Comparison of ENCODE assay signal across 8 cellular contexts in the genomic region with DNA sequence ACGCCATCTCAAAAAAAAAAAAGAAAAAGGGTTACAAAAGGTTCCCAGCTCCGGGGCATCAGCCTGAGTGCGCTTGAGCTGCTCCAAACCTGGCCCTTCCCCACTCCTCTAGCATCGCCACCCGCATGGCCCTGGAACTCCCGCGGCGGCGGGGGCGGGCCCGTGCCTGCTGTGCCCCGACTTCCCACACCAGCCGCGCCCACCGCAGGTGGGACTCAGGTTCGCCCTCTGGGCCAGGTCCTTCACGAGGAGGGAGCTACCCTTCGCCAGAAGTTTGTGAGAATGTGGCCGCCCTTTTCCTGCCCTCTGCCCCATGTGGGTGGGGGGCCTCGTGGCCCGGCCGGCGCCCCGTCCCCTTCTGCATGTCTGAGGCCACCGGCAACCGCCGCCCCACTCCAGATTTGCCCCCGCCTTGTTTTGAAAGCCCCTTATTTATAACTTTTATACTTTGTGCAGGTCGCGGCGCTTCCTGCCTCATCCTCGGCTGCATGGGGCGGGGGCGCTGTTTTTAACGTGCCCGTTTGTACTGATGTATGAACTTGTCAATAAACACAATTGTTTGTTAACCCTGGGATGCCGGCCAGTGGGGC. TPM values are rescaled to one million over a fixed set of nuclear protein-coding genes. Genes with fewer than 3 reads are reported as not detected.
DNase-seq lines count a peak whose midpoint lies in the region; ATAC-seq and TF ChIP-seq lines count a peak whose summit lies in the region.

No MANE protein-coding gene starts in this region.

- intact Hi-C loops in CD14-positive monocyte (cut with micrococcal nuclease) (loop anchor here in 1 of 2 donors (10.0 kb wide), 1 partner anchor 77 kb away; no protein-coding TSS in a partner anchor), activated B cell treated with CpG ODN at 0.5 μM for 24 hours (cut with micrococcal nuclease) (no loop called here)

- H3K36me3 Mint-ChIP-seq in CD14-positive monocyte (peaks cover 49 to 57% of the 10 kb centered on the region in 2 donors), activated B cell treated with CpG ODN at 0.5 μM for 24 hours (ENCODE audit: low read depth) (peaks cover 26% of the 10 kb centered on the region)

- no peak for DNase-seq in CD14-positive monocyte (ENCODE audit: low spot score)
- DNase-seq in activated B cell treated with CpG ODN at 0.5 μM for 24 hours = peak; percentile 32
- no peak for DNase-seq in omental fat pad (ENCODE audit: low spot score)
- DNase-seq in Ammon's horn (ENCODE audit: low spot score) = no peak

- POLR2A ChIA-PET in activated B cell treated with CpG ODN at 0.5 μM for 24 hours (lab: Charles Lee) = interaction anchor here (0.8 to 0.9 kb wide), 2 partner anchors 77 to 108 kb away, joined by 3 read pairs; no protein-coding TSS in a partner anchor

- no peaks in the 10 kb centered on the region for H3K9me3 Mint-ChIP-seq in CD14-positive monocyte
- no peaks in the 10 kb centered on the region for H3K9me3 Mint-ChIP-seq in activated B cell treated with CpG ODN at 0.5 μM for 24 hours

- CTCF ChIA-PET in activated B cell treated with CpG ODN at 0.5 μM for 24 hours (lab: Charles Lee) = interaction anchor here (0.7 to 1.5 kb wide), 4 partner anchors 14 to 77 kb away, joined by 3 to 6 read pairs (median 3); a partner anchor contains a TSS

- H3K27me3 Mint-ChIP-seq in CD14-positive monocyte (ENCODE audit: low read depth in 3 of 3) (peaks cover 7 to 17% (median 9%) of the 10 kb centered on the region in 3 donors), activated B cell treated with CpG ODN at 0.5 μM for 24 hours (no peaks in the 10 kb centered on the region)

- H3K4me1 Mint-ChIP-seq in CD14-positive monocyte (peaks cover 22% of the 10 kb centered on the region), activated B cell treated with CpG ODN at 0.5 μM for 24 hours (peaks cover 13% of the 10 kb centered on the region)

- TF ChIP-seq CTCF in CD14-positive monocyte (IDR thresholded peaks at IDR 0.05) = no peak
- TF ChIP-seq CTCF in activated B cell treated with CpG ODN at 0.5 μM for 24 hours (IDR thresholded peaks at IDR 0.05) = no peak
- TF ChIP-seq CTCF in omental fat pad (IDR thresholded peaks at IDR 0.05) = no peak

- H3K27ac Mint-ChIP-seq in CD14-positive monocyte (peak overlapping the region in 3 of 7 donors; percentile 52 to 90 (median 79)), activated B cell treated with CpG ODN at 0.5 μM for 24 hours (peak overlapping the region; percentile 53)

- ATAC-seq in HG02642 (IDR thresholded peaks at IDR 0.05; ENCODE audit: poor library complexity, unreplicated experiment) (peak; percentile 4), activated B cell treated with CpG ODN at 0.5 μM for 24 hours (ENCODE audit: low read depth) (peak; percentile 2), esophagus mucosa (peak; percentile 31), omental fat pad (ENCODE audit: low FRiP score) (peak; percentile 5), HG03045 (IDR thresholded peaks at IDR 0.05; ENCODE audit: unreplicated experiment) (no peak), HG02763 (IDR thresholded peaks at IDR 0.05; ENCODE audit: unreplicated experiment) (no peak)

- H3K4me3 Mint-ChIP-seq in CD14-positive monocyte = peak overlapping the region; percentile 95 to 98
- peak overlapping the region; percentile 91 for H3K4me3 Mint-ChIP-seq in activated B cell treated with CpG ODN at 0.5 μM for 24 hours

RNA-seq across cellular contexts. Expression of a gene that starts 0.5 kb away (rescaled TPM):
- polyA plus RNA-seq in CD14-positive monocyte = 10 to 100 TPM; 11.3 to 15.2 TPM
- 12.1 and 16.5 TPM in 2 replicates for total RNA-seq in activated B cell treated with CpG ODN at 0.5 μM for 24 hours
- 35.4 TPM for total RNA-seq in esophagus mucosa
- total RNA-seq in omental fat pad = 10 to 100 TPM in 1 of 4 donors, 1 to 10 TPM in 3; 3.8 to 11.5 (median 8.5) TPM

RNA-seq across cellular contexts. Expression of a gene that starts 11.3 kb away (rescaled TPM):
- 1 to 10 TPM in 1 of 2 donors, under 1 TPM in 1; 0.31 to 1.6 TPM for polyA plus RNA-seq in CD14-positive monocyte
- total RNA-seq in activated B cell treated with CpG ODN at 0.5 μM for 24 hours (5.3 and 8.2 TPM in 2 replicates), esophagus mucosa (23.6 TPM), omental fat pad (10 to 100 TPM in 1 of 4 donors, 1 to 10 TPM in 3; 1.1 to 13.6 (median 2.3) TPM)

RNA-seq across cellular contexts. Expression of a gene that starts 53.1 kb away (rescaled TPM):
- 1 to 10 TPM in 1 of 2 donors, under 1 TPM in 1; 0.76 to 1.1 TPM for polyA plus RNA-seq in CD14-positive monocyte
- 31.3 and 42.3 TPM in 2 replicates for total RNA-seq in activated B cell treated with CpG ODN at 0.5 μM for 24 hours
- total RNA-seq in esophagus mucosa = 26.1 TPM
- 10 to 100 TPM; 13.4 to 24.1 (median 14.4) TPM for total RNA-seq in omental fat pad

Comparison
In these comparisons a context has a peak if more than half of its experiments do, and no peak if none do; other contexts are left out.
1. ATAC-seq: peak in HG02642 (single experiment), activated B cell treated with CpG ODN at 0.5 μM for 24 hours (single experiment), esophagus mucosa (single experiment) and omental fat pad (single experiment); none in HG03045 (single experiment) and HG02763 (single experiment).